ENCODE assay signal across 8 cellular contexts in the genomic region with DNA sequence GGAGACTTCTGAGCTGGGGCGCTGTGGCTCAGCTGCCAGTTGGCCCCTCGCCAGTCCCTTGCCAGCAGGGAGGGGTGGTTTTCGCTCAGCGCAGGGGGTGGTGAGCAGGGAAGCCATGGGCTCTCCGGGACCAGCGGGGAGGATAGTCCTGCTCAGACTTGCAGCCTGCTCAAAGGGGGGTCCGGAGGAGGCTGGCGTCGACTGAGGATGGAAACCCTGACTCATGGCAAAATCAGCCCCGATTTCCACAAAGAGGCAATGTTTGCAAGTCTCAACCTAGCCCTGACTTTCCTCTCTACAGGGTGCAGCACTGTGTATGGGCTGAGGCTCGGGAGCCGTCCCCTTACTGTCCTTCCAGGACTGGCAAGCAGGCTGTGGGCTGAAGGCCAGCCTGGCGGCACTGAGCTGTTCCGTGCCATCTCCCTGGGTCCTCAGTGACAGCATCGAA. TPM values are rescaled to one million over a fixed set of nuclear protein-coding genes. Genes with fewer than 3 reads are reported as not detected.
DNase-seq lines count a peak whose midpoint lies in the region; ATAC-seq lines count a peak whose summit lies in the region.

No MANE protein-coding gene starts in this region.

- H3K4me1 ChIP-seq in esophagus (ENCODE audit: control insufficient read depth in 2 of 2, insufficient read depth in 2 of 2, low read length in 1 of 2), result peaks cover 11 to 23% of the 10 kb centered on the region in 2 donors

- in situ Hi-C loops in KBM-7 (cut with MboI; ENCODE audit: low pct_unique_long_range_greater_than_20kb, low sequenced_read_pairs), result no loop called here

- DNase-seq in COLO668 (lab: John Stamatoyannopoulos, UW; ENCODE audit: unreplicated experiment) (peak; percentile 20), NCI-H345 treated with DMSO at 0.1 percent for 48 hours (lab: John Stamatoyannopoulos, UW; ENCODE audit: unreplicated experiment) (peak; percentile 93), pons (ENCODE audit: low spot score) (peak; percentile 64), KBM-7 (no peak), ecto neural progenitor cell (ENCODE audit: low spot score) (no peak)
- no peak for DNase-seq in stimulated activated naive CD4-positive, alpha-beta T cell (lab: John Stamatoyannopoulos, UW)

- WGBS in esophagus, 2 donors, result 21 to 36% methylated on average over 15 of the region's 15 CpGs

- H3K9me3 ChIP-seq in esophagus (ENCODE audit: control insufficient read depth in 2 of 2, insufficient read depth in 1 of 2, low read depth in 1 of 2, low read length in 1 of 2), result no peaks in the 10 kb centered on the region

- H3K27me3 ChIP-seq in esophagus (ENCODE audit: control insufficient read depth in 1 of 2, insufficient read depth in 2 of 2, low read length in 2 of 2), result no peaks in the 10 kb centered on the region

- no peak overlapping the region for H3K4me3 ChIP-seq in esophagus (ENCODE audit: low read depth in 1 of 2, low read length in 2 of 2)

- peak overlapping the region; percentile 95 for H3K27ac ChIP-seq in esophagus (ENCODE audit: low read depth in 2 of 2, low read length in 1 of 2)

- H3K36me3 ChIP-seq in esophagus (ENCODE audit: control insufficient read depth in 2 of 2, insufficient read depth in 2 of 2, low read length in 1 of 2), result peaks cover 0 to 11% of the 10 kb centered on the region in 2 donors

- no peak for ATAC-seq in GM18868 (IDR thresholded peaks at IDR 0.05; ENCODE audit: unreplicated experiment)

RNA-seq across cellular contexts. Expression of gene FBLN1, which starts 35.1 kb away (rescaled TPM):
- 10 to 100 TPM; 18.8 to 50.3 TPM for polyA plus RNA-seq in esophagus

Comparison
In these comparisons a context has a peak if more than half of its experiments do, and no peak if none do; other contexts are left out.
1. DNase-seq: peak in COLO668 (single experiment), NCI-H345 treated with DMSO at 0.1 percent for 48 hours (single experiment) and pons (single experiment); none in KBM-7 (single experiment), stimulated activated naive CD4-positive, alpha-beta T cell (0 of 6) and ecto neural progenitor cell (single experiment).